Comparison of ENCODE assay signal across 14 cellular contexts in the genomic region with DNA sequence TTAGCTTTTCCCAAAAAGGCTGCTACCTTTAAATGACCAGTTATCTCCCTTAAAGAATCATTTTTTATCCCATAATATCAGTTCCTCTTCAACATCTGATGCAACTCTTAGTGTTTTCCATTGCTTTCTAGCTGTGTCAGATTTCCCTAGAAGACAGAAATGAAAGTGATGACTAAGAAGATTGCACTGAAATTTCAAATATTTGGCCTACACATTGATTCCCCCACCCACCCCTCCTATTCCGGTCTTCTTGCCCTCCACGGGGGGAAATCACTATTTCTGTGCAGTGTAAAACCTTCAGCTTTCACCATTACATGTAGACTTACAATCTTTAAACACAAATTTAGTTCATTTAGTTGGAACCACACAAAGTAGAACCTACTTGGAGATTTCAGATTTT.
A peak's percentile ranks its signal among the peaks of the same experiment; 100 is the strongest.
DNase-seq lines count a peak whose midpoint lies in the region; ATAC-seq, FAIRE-seq and TF ChIP-seq lines count a peak whose summit lies in the region.
"Had no signal": no experiment of that assay in that cellular context is flagged by ENCODE, and none has a peak within 500 bp of the region (broad histone marks: within the 10 kb centered on the region; RNA-seq: fewer than 3 reads in every experiment).

No MANE protein-coding gene starts in this region.

- DNase-seq in AG04450 (ENCODE audit: low read depth, low spot score), result no peak
- DNase-seq in GM12891 (ENCODE audit: insufficient read length, low spot score), result no peak
- DNase-seq in RWPE2 (ENCODE audit: low spot score), result no peak
- DNase-seq in globus pallidus (ENCODE audit: low spot score), result peak; percentile 8
- DNase-seq in COLO668 (lab: John Stamatoyannopoulos, UW; ENCODE audit: unreplicated experiment), result no peak
- no peak for DNase-seq in nucleus accumbens (lab: John Stamatoyannopoulos, UW)
- DNase-seq in NCI-H2171 (lab: John Stamatoyannopoulos, UW), result no peak
- no peak for DNase-seq in HuH-7 (ENCODE audit: low spot score)
- DNase-seq: activated CD8-positive, alpha-beta memory T cell treated with anti-CD3 and anti-CD28 coated beads, Interleukin-2, amount 10 ng/mL, durations not matched to agents 7 days and 5 days; MG63; RPMI8226; stimulated activated naive CD4-positive, alpha-beta T cell treated with Interleukin-2 at 50 U/mL for 16 hours had no signal

- no peaks in the 10 kb centered on the region for H3K36me3 ChIP-seq in RWPE2 (ENCODE audit: low read depth)
- H3K36me3 ChIP-seq: MG63 had no signal

- POLR2A ChIA-PET in AG04450 (lab: Yijun Ruan, JAX), result interaction anchor here (0.6 kb wide), 2 partner anchors 8 to 63 kb away, joined by 3 to 4 read pairs; a partner anchor contains a TSS

- peaks cover 9% of the 10 kb centered on the region; the same call in 1 of the 2 replicates for H3K9me3 ChIP-seq in AG04450 (ENCODE audit: control insufficient read depth, insufficient read depth, low read length)
- no peaks in the 10 kb centered on the region for H3K9me3 ChIP-seq in RWPE2 (ENCODE audit: severe bottlenecking)

- H3K27me3 ChIP-seq in AG04450 (ENCODE audit: control insufficient read depth, insufficient read depth, low read length) (no peaks in the 10 kb centered on the region), RWPE2 (ENCODE audit: insufficient read depth, poor library complexity, severe bottlenecking) (no peaks in the 10 kb centered on the region)
- H3K27me3 ChIP-seq: MG63 had no signal

- no peak overlapping the region for H3K4me3 ChIP-seq in AG04450 (ENCODE audit: low read depth, low read length)
- no peak overlapping the region for H3K4me3 ChIP-seq in RWPE2 (ENCODE audit: severe bottlenecking)
- H3K4me3 ChIP-seq: MG63 had no signal

- no peak for ATAC-seq in RWPE2 (ENCODE audit: low read depth)
- ATAC-seq: activated CD8-positive, alpha-beta memory T cell treated with anti-CD3 and anti-CD28 coated beads, Interleukin-2, amount 10 ng/mL, durations not matched to agents 7 days and 5 days had no signal

- peak overlapping the region; percentile 77 for H3K27ac ChIP-seq in AG04450 (ENCODE audit: low read depth, low read length)
- H3K27ac ChIP-seq in RWPE2 (ENCODE audit: poor library complexity, severe bottlenecking), result peak overlapping the region; percentile 15

- H3K4me1 ChIP-seq in RWPE2 (ENCODE audit: insufficient read depth, poor library complexity, severe bottlenecking), result peaks cover 35% of the 10 kb centered on the region

- CTCF ChIA-PET in AG04450 (lab: Charles Lee), result no interaction called here

- no peak for TF ChIP-seq POLR2A in GM12891 (IDR thresholded peaks at IDR 0.05; ENCODE audit: low read depth, low read length)

- no peak for TF ChIP-seq CTCF in AG04450 (IDR thresholded peaks at IDR 0.05; ENCODE audit: low read depth, low read length)
- TF ChIP-seq CTCF in RWPE2 (IDR thresholded peaks at IDR 0.05; ENCODE audit: poor library complexity, severe bottlenecking), result no peak

- FAIRE-seq in GM12891 (lab: Jason Lieb, UNC), result no peak
- FAIRE-seq: G401.6, islet of Langerhans had no signal

TF ChIP-seq in GM12891, 5 proteins besides CTCF, POLR2A, EP300 and RAD21:
- TF ChIP-seq SPI1 (IDR thresholded peaks at IDR 0.05; ENCODE audit: low read depth, low read length) (peak; percentile 51), TAF1 (IDR thresholded peaks at IDR 0.05; ENCODE audit: low read depth, low read length) (no peak), PAX5 (IDR thresholded peaks at IDR 0.05; ENCODE audit: insufficient read depth, low read length, severe bottlenecking) (no peak), POU2F2 (IDR thresholded peaks at IDR 0.05; ENCODE audit: low read depth, low read length) (no peak)
